In genomic region chr19:849195-849594, GRCh38 we compare ENCODE assay signal across 1 cellular context.
TF ChIP-seq lines count a peak whose summit lies in the region.

No MANE protein-coding gene starts in this region.

TF ChIP-seq in HepG2, 621 proteins besides CTCF, POLR2A, EP300 and RAD21:
- TF ChIP-seq ZNF770 (CRISPR knock-in tag; IDR thresholded peaks at IDR 0.05) (peak; percentile 51; the same call in 1 of the 2 replicates), ZNF121 (CRISPR knock-in tag; IDR thresholded peaks at IDR 0.05) (peak; percentile 62)
